In the genomic region with DNA sequence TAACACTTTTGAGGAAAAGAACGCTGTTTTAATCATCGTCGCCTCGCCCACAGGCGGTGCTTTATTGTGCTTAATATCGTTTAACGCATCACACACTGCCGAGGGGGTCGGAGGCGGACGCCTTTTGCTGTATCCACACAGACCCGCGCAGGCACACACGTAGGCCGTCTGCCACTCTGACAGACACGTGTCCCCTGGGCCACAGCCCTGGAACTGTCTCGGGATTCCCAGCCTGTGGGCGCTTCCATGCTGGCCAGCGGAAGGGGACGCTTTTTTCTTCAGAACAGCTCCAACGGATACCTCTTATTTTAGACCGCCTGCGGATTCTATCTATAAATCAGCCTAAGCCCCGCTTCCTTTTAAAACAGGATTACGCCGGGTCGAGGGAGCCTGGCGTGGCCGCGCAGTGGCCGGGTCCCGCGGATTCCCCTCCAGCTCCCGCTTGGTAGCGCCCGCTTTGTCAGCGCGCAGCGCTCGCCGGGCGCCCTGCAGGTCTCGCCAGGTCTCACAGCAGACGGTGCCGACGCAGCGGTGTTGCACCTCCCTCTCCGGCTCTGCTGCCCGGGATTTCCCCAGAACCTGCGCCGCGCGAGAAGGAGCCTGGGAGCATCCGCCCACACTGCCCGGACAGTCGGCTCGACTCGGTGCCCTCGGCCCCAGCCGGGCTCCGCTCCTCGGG, we compare ENCODE assay signal across 1 cellular context.
TF ChIP-seq lines count a peak whose summit lies in the region.

A gene with protein sequence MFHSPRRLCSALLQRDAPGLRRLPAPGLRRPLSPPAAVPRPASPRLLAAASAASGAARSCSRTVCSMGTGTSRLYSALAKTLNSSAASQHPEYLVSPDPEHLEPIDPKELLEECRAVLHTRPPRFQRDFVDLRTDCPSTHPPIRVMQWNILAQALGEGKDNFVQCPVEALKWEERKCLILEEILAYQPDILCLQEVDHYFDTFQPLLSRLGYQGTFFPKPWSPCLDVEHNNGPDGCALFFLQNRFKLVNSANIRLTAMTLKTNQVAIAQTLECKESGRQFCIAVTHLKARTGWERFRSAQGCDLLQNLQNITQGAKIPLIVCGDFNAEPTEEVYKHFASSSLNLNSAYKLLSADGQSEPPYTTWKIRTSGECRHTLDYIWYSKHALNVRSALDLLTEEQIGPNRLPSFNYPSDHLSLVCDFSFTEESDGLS (plus strand): TSS at position 513 of the 679 bp plus-strand sequence. CDS start 201 bp downstream, outside the sequence.

TF ChIP-seq in GM23338, 12 proteins besides CTCF, POLR2A, EP300 and RAD21 (continued from another document):
- TF ChIP-seq, protein P1, sequence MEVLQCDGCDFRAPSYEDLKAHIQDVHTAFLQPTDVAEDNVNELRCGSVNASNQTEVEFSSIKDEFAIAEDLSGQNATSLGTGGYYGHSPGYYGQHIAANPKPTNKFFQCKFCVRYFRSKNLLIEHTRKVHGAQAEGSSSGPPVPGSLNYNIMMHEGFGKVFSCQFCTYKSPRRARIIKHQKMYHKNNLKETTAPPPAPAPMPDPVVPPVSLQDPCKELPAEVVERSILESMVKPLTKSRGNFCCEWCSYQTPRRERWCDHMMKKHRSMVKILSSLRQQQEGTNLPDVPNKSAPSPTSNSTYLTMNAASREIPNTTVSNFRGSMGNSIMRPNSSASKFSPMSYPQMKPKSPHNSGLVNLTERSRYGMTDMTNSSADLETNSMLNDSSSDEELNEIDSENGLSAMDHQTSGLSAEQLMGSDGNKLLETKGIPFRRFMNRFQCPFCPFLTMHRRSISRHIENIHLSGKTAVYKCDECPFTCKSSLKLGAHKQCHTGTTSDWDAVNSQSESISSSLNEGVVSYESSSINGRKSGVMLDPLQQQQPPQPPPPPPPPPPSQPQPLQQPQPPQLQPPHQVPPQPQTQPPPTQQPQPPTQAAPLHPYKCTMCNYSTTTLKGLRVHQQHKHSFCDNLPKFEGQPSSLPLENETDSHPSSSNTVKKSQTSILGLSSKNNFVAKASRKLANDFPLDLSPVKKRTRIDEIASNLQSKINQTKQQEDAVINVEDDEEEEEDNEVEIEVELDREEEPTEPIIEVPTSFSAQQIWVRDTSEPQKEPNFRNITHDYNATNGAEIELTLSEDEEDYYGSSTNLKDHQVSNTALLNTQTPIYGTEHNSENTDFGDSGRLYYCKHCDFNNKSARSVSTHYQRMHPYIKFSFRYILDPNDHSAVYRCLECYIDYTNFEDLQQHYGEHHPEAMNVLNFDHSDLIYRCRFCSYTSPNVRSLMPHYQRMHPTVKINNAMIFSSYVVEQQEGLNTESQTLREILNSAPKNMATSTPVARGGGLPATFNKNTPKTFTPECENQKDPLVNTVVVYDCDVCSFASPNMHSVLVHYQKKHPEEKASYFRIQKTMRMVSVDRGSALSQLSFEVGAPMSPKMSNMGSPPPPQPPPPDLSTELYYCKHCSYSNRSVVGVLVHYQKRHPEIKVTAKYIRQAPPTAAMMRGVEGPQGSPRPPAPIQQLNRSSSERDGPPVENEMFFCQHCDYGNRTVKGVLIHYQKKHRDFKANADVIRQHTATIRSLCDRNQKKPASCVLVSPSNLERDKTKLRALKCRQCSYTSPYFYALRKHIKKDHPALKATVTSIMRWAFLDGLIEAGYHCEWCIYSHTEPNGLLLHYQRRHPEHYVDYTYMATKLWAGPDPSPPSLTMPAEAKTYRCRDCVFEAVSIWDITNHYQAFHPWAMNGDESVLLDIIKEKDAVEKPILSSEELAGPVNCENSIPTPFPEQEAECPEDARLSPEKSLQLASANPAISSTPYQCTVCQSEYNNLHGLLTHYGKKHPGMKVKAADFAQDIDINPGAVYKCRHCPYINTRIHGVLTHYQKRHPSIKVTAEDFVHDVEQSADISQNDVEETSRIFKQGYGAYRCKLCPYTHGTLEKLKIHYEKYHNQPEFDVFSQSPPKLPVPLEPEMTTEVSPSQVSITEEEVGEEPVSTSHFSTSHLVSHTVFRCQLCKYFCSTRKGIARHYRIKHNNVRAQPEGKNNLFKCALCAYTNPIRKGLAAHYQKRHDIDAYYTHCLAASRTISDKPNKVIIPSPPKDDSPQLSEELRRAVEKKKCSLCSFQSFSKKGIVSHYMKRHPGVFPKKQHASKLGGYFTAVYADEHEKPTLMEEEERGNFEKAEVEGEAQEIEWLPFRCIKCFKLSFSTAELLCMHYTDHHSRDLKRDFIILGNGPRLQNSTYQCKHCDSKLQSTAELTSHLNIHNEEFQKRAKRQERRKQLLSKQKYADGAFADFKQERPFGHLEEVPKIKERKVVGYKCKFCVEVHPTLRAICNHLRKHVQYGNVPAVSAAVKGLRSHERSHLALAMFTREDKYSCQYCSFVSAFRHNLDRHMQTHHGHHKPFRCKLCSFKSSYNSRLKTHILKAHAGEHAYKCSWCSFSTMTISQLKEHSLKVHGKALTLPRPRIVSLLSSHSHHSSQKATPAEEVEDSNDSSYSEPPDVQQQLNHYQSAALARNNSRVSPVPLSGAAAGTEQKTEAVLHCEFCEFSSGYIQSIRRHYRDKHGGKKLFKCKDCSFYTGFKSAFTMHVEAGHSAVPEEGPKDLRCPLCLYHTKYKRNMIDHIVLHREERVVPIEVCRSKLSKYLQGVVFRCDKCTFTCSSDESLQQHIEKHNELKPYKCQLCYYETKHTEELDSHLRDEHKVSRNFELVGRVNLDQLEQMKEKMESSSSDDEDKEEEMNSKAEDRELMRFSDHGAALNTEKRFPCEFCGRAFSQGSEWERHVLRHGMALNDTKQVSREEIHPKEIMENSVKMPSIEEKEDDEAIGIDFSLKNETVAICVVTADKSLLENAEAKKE (CRISPR knock-in tag; IDR thresholded peaks at IDR 0.05) = no peak
- TF ChIP-seq POLR2AphosphoS5 (IDR thresholded peaks at IDR 0.05; ENCODE audit: low read depth) (peak; percentile 98), NANOG (IDR thresholded peaks at IDR 0.05; ENCODE audit: borderline replicate concordance) (no peak), CREB1 (CRISPR knock-in tag; IDR thresholded peaks at IDR 0.05; ENCODE audit: low read depth) (peak; percentile 33)
- TF ChIP-seq, protein P2, sequence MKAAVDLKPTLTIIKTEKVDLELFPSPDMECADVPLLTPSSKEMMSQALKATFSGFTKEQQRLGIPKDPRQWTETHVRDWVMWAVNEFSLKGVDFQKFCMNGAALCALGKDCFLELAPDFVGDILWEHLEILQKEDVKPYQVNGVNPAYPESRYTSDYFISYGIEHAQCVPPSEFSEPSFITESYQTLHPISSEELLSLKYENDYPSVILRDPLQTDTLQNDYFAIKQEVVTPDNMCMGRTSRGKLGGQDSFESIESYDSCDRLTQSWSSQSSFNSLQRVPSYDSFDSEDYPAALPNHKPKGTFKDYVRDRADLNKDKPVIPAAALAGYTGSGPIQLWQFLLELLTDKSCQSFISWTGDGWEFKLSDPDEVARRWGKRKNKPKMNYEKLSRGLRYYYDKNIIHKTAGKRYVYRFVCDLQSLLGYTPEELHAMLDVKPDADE (IDR thresholded peaks at IDR 0.05) = no peak
TF ChIP-seq in GM23338: peak in this region for 2.
